Comparison of ENCODE assay signal across 29 cellular contexts in the genomic region with DNA sequence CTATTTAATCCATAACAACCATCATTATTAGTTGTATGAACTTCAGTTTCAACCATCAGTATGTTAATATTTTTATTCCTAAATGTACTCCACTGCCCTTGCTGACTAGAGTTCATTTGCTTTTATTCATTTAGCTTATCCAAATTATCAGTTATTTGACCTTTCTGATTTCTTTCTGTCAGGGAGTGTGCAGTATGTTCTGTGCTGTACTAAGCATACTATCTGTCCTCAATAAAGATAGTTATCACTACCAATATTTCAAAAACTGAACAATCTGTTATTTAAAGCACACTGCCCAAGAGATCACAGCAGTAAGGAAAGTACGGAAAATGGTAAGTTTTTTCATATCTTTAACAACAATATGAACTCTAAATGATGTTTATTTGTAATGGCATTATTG.
"Had no signal": no experiment of that assay in that cellular context is flagged by ENCODE, and none has a peak within 500 bp of the region (broad histone marks: within the 10 kb centered on the region; RNA-seq: fewer than 3 reads in every experiment).

No MANE protein-coding gene starts in this region.

- H3K4me1 ChIP-seq: parathyroid adenoma, psoas muscle, right lobe of liver, sigmoid colon, thyroid gland, tibial nerve, upper lobe of left lung, vagina had no signal

- H3K27me3 ChIP-seq: neutrophil, right lobe of liver, sigmoid colon, stomach, thyroid gland, tibial nerve, upper lobe of left lung, vagina had no signal

- H3K27me3 Mint-ChIP-seq: naive thymus-derived CD8-positive, alpha-beta T cell; natural killer cell treated with Interleukin-12 subunit alpha and Interleukin-12 subunit beta and Interleukin-15 and Interleukin-18, amount 100 ng/mL, for 72 hours; progenitor cell of endocrine pancreas; stimulated activated naive B cell treated with anti-CD40 and anti-IgM and Interleukin-4, amounts not matched to agents 10 μg/mL and 1 μg/mL and 100 μg/mL, for 72 hours; stimulated activated naive CD8-positive, alpha-beta T cell treated with anti-CD3 and anti-CD28 coated beads, Interleukin-15, Interleukin-2, amounts not matched to agents 100 ng/mL and 50 ng/mL, for 24 hours had no signal

- H3K36me3 ChIP-seq: neutrophil, right lobe of liver, thoracic aorta, thyroid gland had no signal

- ATAC-seq: naive thymus-derived CD8-positive, alpha-beta T cell; natural killer cell treated with Interleukin-12 subunit alpha and Interleukin-12 subunit beta and Interleukin-15 and Interleukin-18, amount 100 ng/mL, for 72 hours; psoas muscle; right cardiac atrium; right lobe of liver; stimulated activated effector memory CD8-positive, alpha-beta T cell treated with anti-CD3 and anti-CD28 coated beads, Interleukin-12 subunit alpha, Interleukin-12 subunit beta, amount 100 ng/mL, for 72 hours; stimulated activated naive B cell treated with anti-CD40 and anti-IgM and Interleukin-4, amounts not matched to agents 10 μg/mL and 1 μg/mL and 100 μg/mL, for 72 hours had no signal

- H3K4me3 ChIP-seq: psoas muscle, right lobe of liver, sigmoid colon, stomach, thoracic aorta, thyroid gland, tibial nerve, upper lobe of left lung, vagina had no signal

- H3K27ac Mint-ChIP-seq: naive thymus-derived CD8-positive, alpha-beta T cell; natural killer cell treated with Interleukin-12 subunit alpha and Interleukin-12 subunit beta and Interleukin-15 and Interleukin-18, amount 100 ng/mL, for 72 hours; nephron progenitor cell; progenitor cell of endocrine pancreas; stimulated activated effector memory CD8-positive, alpha-beta T cell treated with anti-CD3 and anti-CD28 coated beads, Interleukin-12 subunit alpha, Interleukin-12 subunit beta, amount 100 ng/mL, for 72 hours; stimulated activated naive B cell treated with anti-CD40 and anti-IgM and Interleukin-4, amounts not matched to agents 10 μg/mL and 1 μg/mL and 100 μg/mL, for 72 hours; stimulated activated naive CD8-positive, alpha-beta T cell treated with anti-CD3 and anti-CD28 coated beads, Interleukin-15, Interleukin-2, amounts not matched to agents 100 ng/mL and 50 ng/mL, for 24 hours had no signal

- FAIRE-seq: urothelium cell line had no signal

- H3K9ac ChIP-seq: parathyroid adenoma had no signal

- H2AFZ ChIP-seq: parathyroid adenoma had no signal

- H3K27ac ChIP-seq: neutrophil, parathyroid adenoma, psoas muscle, right lobe of liver, sigmoid colon, stomach, thoracic aorta, thyroid gland, tibial nerve, upper lobe of left lung, vagina had no signal

- DNase-seq: naive thymus-derived CD8-positive, alpha-beta T cell; nephron progenitor cell; nucleus accumbens; posterior cingulate gyrus; psoas muscle; right cardiac atrium; right lobe of liver; sigmoid colon; stimulated activated CD4-positive, alpha-beta T cell treated with anti-CD3 and anti-CD28 coated beads, Interleukin-15, amount 100 ng/mL, for 24 hours; stimulated activated CD4-positive, alpha-beta T cell treated with anti-CD3 and anti-CD28 coated beads, Interleukin-2, amount 100 ng/mL, for 24 hours; stimulated activated CD4-positive, alpha-beta T cell treated with anti-CD3 and anti-CD28 coated beads, Interleukin-2, amount 100 ng/mL, for 48 hours; stimulated activated CD4-positive, alpha-beta T cell treated with anti-CD3 and anti-CD28 coated beads, Interleukin-4, amount 100 ng/mL, for 24 hours; stimulated activated naive B cell treated with anti-CD40 and anti-IgM and Interleukin-4, amounts not matched to agents 10 μg/mL and 1 μg/mL and 100 μg/mL, for 72 hours; stimulated activated naive CD4-positive, alpha-beta T cell treated with Interleukin-2 at 50 U/mL for 16 hours; stomach; thyroid gland; trophoblast cell; upper lobe of left lung had no signal

- H3K4me3 Mint-ChIP-seq: naive thymus-derived CD8-positive, alpha-beta T cell; natural killer cell treated with Interleukin-12 subunit alpha and Interleukin-12 subunit beta and Interleukin-15 and Interleukin-18, amount 100 ng/mL, for 72 hours; nephron progenitor cell; neural crest cell; stimulated activated effector memory CD8-positive, alpha-beta T cell treated with anti-CD3 and anti-CD28 coated beads, Interleukin-12 subunit alpha, Interleukin-12 subunit beta, amount 100 ng/mL, for 72 hours; stimulated activated naive B cell treated with anti-CD40 and anti-IgM and Interleukin-4, amounts not matched to agents 10 μg/mL and 1 μg/mL and 100 μg/mL, for 72 hours; stimulated activated naive CD8-positive, alpha-beta T cell treated with anti-CD3 and anti-CD28 coated beads, Interleukin-15, Interleukin-2, amounts not matched to agents 100 ng/mL and 50 ng/mL, for 24 hours had no signal

- H3K9me3 ChIP-seq: neutrophil, right lobe of liver, sigmoid colon, thyroid gland had no signal

- H3K79me2 ChIP-seq: parathyroid adenoma had no signal
